ENCODE assay signal across 24 cellular contexts in genomic region chr11:951507-951906, GRCh38.
"Had no signal": no experiment of that assay in that cellular context is flagged by ENCODE, and none has a peak within 500 bp of the region (broad histone marks: within the 10 kb centered on the region; RNA-seq: fewer than 3 reads in every experiment).

No MANE protein-coding gene starts in this region.

- H3K27me3 Mint-ChIP-seq: activated B cell treated with CpG ODN at 0.5 μM for 24 hours; activated CD4-positive, alpha-beta memory T cell treated with anti-CD3 and anti-CD28 coated beads for 36 hours; activated naive CD8-positive, alpha-beta T cell treated with anti-CD3 and anti-CD28 coated beads, Interleukin-2, amount 10 ng/mL, durations not matched to agents 7 days and 5 days; activated T-helper 17 cell treated with anti-CD3 and anti-CD28 coated beads, Interleukin-2, amount 50 U/mL, for 72 hours had no signal

- H3K4me3 ChIP-seq: coronary artery, gastrocnemius medialis, sigmoid colon, spleen, thyroid gland, vagina had no signal

- H3K9ac ChIP-seq: SK-N-SH had no signal

- H3K36me3 ChIP-seq: thyroid gland, vagina had no signal

- H3K4me3 Mint-ChIP-seq: activated B cell treated with CpG ODN at 0.5 μM for 24 hours; activated CD4-positive, alpha-beta memory T cell treated with anti-CD3 and anti-CD28 coated beads for 36 hours; activated naive CD8-positive, alpha-beta T cell treated with anti-CD3 and anti-CD28 coated beads, Interleukin-2, amount 10 ng/mL, durations not matched to agents 7 days and 5 days; activated T-helper 17 cell treated with anti-CD3 and anti-CD28 coated beads, Interleukin-2, amount 50 U/mL, for 72 hours; immature natural killer cell; mesothelial cell of epicardium; T-helper 2 cell treated with Interferon-gamma antibody and Interleukin-4, amounts not matched to agents 5 μg/mL and 100 μg/mL, for 36 hours had no signal

- H3K4me2 ChIP-seq: SK-N-SH had no signal

- H3K9me2 ChIP-seq: SK-N-SH had no signal

- H3K9me3 ChIP-seq: gastrocnemius medialis, SK-N-SH, thyroid gland had no signal

- H3K27me3 ChIP-seq: gastrocnemius medialis, sigmoid colon, spleen, thyroid gland, vagina had no signal

- DNase-seq: activated B cell treated with CpG ODN at 0.5 μM for 24 hours; activated CD4-positive, alpha-beta memory T cell treated with anti-CD3 and anti-CD28 coated beads for 36 hours; activated CD4-positive, alpha-beta T cell treated with anti-CD3 and anti-CD28 coated beads for 4 hours; activated naive CD4-positive, alpha-beta T cell; activated naive CD8-positive, alpha-beta T cell treated with anti-CD3 and anti-CD28 coated beads, Interleukin-2, amount 10 ng/mL, durations not matched to agents 7 days and 5 days; activated T-cell treated with anti-CD3 and anti-CD28 coated beads, Interleukin-2, amount 50 U/mL, for 1 hour; amygdala; caudate nucleus; gastrocnemius medialis; head of caudate nucleus; immature natural killer cell; sigmoid colon; SK-N-SH; spleen; stimulated activated CD8-positive, alpha-beta memory T cell treated with anti-CD3 and anti-CD28 coated beads, Interleukin-4, amount 100 ng/mL, for 48 hours; stimulated activated naive CD4-positive, alpha-beta T cell; thyroid gland had no signal

- ATAC-seq: activated T-helper 17 cell treated with anti-CD3 and anti-CD28 coated beads, Interleukin-2, amount 50 U/mL, for 72 hours; esophagus mucosa; gastrocnemius medialis had no signal

- H3K27ac ChIP-seq: coronary artery, gastrocnemius medialis, sigmoid colon, thyroid gland, vagina had no signal

- H3K27ac Mint-ChIP-seq: activated B cell treated with CpG ODN at 0.5 μM for 24 hours; activated CD4-positive, alpha-beta memory T cell treated with anti-CD3 and anti-CD28 coated beads for 36 hours; activated naive CD8-positive, alpha-beta T cell treated with anti-CD3 and anti-CD28 coated beads, Interleukin-2, amount 10 ng/mL, durations not matched to agents 7 days and 5 days; activated T-helper 17 cell treated with anti-CD3 and anti-CD28 coated beads, Interleukin-2, amount 50 U/mL, for 72 hours; T-helper 2 cell treated with Interferon-gamma antibody and Interleukin-4, amounts not matched to agents 5 μg/mL and 100 μg/mL, for 36 hours had no signal

- FAIRE-seq: TTC549 had no signal
